Comparison of ENCODE assay signal across 13 cellular contexts in the genomic region with DNA sequence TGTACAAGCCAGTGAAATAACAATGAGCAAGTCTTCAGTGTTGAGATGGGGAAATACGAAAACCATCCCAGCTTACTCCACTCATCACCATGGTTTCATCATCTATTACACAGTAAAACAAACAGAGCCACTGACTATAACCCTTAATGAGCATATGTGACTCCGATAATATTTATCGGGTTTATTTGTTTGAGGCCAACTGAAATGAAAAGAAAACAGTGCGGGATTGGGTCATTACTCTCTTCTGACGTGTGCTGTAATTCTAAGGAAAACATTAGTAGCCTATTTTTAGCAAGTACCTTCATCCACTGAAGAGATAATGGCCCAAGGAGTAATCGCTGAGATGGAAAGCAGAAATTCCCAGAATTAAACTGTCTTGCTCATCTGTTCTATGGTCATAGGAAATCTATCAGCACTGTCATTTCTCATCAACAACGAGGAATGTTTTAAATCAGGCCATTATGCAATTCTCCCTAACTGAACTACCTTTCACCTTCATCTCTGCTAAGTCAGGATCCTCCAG.
DNase-seq lines count a peak whose midpoint lies in the region; ATAC-seq, FAIRE-seq and TF ChIP-seq lines count a peak whose summit lies in the region.
"Had no signal": no experiment of that assay in that cellular context is flagged by ENCODE, and none has a peak within 500 bp of the region (broad histone marks: within the 10 kb centered on the region; RNA-seq: fewer than 3 reads in every experiment).

No MANE protein-coding gene starts in this region.

- peak; percentile 16 for DNase-seq in H54 (ENCODE audit: insufficient read length, low spot score)
- DNase-seq in RWPE2 (ENCODE audit: low spot score), result no peak
- peak; percentile 94 for DNase-seq in fibroblast of villous mesenchyme (ENCODE audit: low read depth)
- DNase-seq in NOMO-1 (lab: John Stamatoyannopoulos, UW; ENCODE audit: unreplicated experiment in 2 of 2), result no peak
- no peak for DNase-seq in globus pallidus (ENCODE audit: low spot score)
- DNase-seq: activated CD4-positive, alpha-beta memory T cell treated with anti-CD3 and anti-CD28 coated beads, Interleukin-2, amount 10 ng/mL, durations not matched to agents 7 days and 5 days; KG1; naive thymus-derived CD4-positive, alpha-beta T cell; stimulated activated CD4-positive, alpha-beta T cell treated with anti-CD3 and anti-CD28 coated beads, Interleukin-4, amount 100 ng/mL, for 24 hours; testis had no signal

- TF ChIP-seq POLR2A in H54 (IDR thresholded peaks at IDR 0.05; ENCODE audit: low read depth, low read length), result no peak

- peak overlapping the region; percentile 60 for H3K9ac ChIP-seq in skeletal muscle satellite cell (ENCODE audit: low read depth, low read length)

- H3K9me3 ChIP-seq in RWPE2 (ENCODE audit: severe bottlenecking) (no peaks in the 10 kb centered on the region), skeletal muscle satellite cell (replicated peaks; ENCODE audit: low read length) (no peaks in the 10 kb centered on the region)
- H3K9me3 ChIP-seq: testis had no signal

- H3K4me1 ChIP-seq in RWPE2 (ENCODE audit: insufficient read depth, poor library complexity, severe bottlenecking) (peaks cover 7% of the 10 kb centered on the region), skeletal muscle satellite cell (ENCODE audit: control insufficient read depth, insufficient read depth, low read length) (peaks cover 15% of the 10 kb centered on the region)
- H3K4me1 ChIP-seq: testis had no signal

- peak; percentile 75 for FAIRE-seq in H54 (lab: Jason Lieb, UNC)
- FAIRE-seq: frontal cortex had no signal

- H3K4me3 ChIP-seq in RWPE2 (ENCODE audit: severe bottlenecking) (no peak overlapping the region), fibroblast of villous mesenchyme (ENCODE audit: low read depth, low read length) (no peak overlapping the region), skeletal muscle satellite cell (ENCODE audit: low read length) (no peak overlapping the region)
- H3K4me3 ChIP-seq: testis had no signal

- H3K36me3 ChIP-seq in RWPE2 (ENCODE audit: low read depth), result no peaks in the 10 kb centered on the region
- no peaks in the 10 kb centered on the region for H3K36me3 ChIP-seq in skeletal muscle satellite cell (ENCODE audit: insufficient read depth, low read length)

- H3K27ac ChIP-seq in RWPE2 (ENCODE audit: poor library complexity, severe bottlenecking), result peak overlapping the region; percentile 27
- H3K27ac ChIP-seq: testis had no signal

- H3K27me3 ChIP-seq in RWPE2 (ENCODE audit: insufficient read depth, poor library complexity, severe bottlenecking) (no peaks in the 10 kb centered on the region), skeletal muscle satellite cell (ENCODE audit: control insufficient read depth, insufficient read depth, low read length) (no peaks in the 10 kb centered on the region)
- H3K27me3 ChIP-seq: testis had no signal

- no peak for TF ChIP-seq CTCF in RWPE2 (IDR thresholded peaks at IDR 0.05; ENCODE audit: poor library complexity, severe bottlenecking)
- TF ChIP-seq CTCF in fibroblast of villous mesenchyme (IDR thresholded peaks at IDR 0.05; ENCODE audit: insufficient read depth, low read depth, low read length), result no peak

- no peak overlapping the region for H3K4me2 ChIP-seq in skeletal muscle satellite cell (ENCODE audit: low read length)

- ATAC-seq in RWPE2 (ENCODE audit: low read depth) (peak; percentile 89), GM21737 (IDR thresholded peaks at IDR 0.05; ENCODE audit: unreplicated experiment) (no peak)
- ATAC-seq: naive thymus-derived CD4-positive, alpha-beta T cell had no signal

Comparison
In these comparisons a context has a peak if more than half of its experiments do, and no peak if none do; other contexts are left out.
1. DNase-seq: peak in H54 (single experiment) and fibroblast of villous mesenchyme (single experiment); none in RWPE2 (single experiment), NOMO-1 (0 of 2) and globus pallidus (single experiment).